18 cellular contexts compared by ENCODE assay signal in genomic region chr15:98719169-98719515, GRCh38.
A peak's percentile ranks its signal among the peaks of the same experiment; 100 is the strongest.
DNase-seq lines count a peak whose midpoint lies in the region; FAIRE-seq and TF ChIP-seq lines count a peak whose summit lies in the region.
"Had no signal": no experiment of that assay in that cellular context is flagged by ENCODE, and none has a peak within 500 bp of the region (broad histone marks: within the 10 kb centered on the region; RNA-seq: fewer than 3 reads in every experiment).

No MANE protein-coding gene starts in this region.

- no peak for TF ChIP-seq EP300 in H1 (IDR thresholded peaks at IDR 0.05; ENCODE audit: borderline replicate concordance in 1 of 2, low read depth in 2 of 2, low read length in 2 of 2)

- peak overlapping the region in 9 of 11 experiments; percentile 31 to 69 (median 50); a peak in 13 of 22 replicates for H3K9ac ChIP-seq in BLaER1 treated with 17β-estradiol and CSF1 and Interleukin-3, amounts not matched to agents 10 nM and 100 nM
- H3K9ac ChIP-seq in H1 (replicated peaks in 1 of 4; ENCODE audit: extremely low read depth in 1 of 4, low read depth in 3 of 4, low read length in 3 of 4) (no peak overlapping the region), neural progenitor cell (no peak overlapping the region)
- H3K9ac ChIP-seq: KMS-11 had no signal

- no peak for FAIRE-seq in H1 (lab: Jason Lieb, UNC)

- H3K27ac Mint-ChIP-seq in neural progenitor cell, result peak overlapping the region; percentile 67
- H3K27ac Mint-ChIP-seq: activated CD8-positive, alpha-beta T cell treated with anti-CD3 and anti-CD28 coated beads for 36 hours; CD4-positive, CD25-positive, alpha-beta regulatory T cell; stimulated activated memory B cell treated with anti-CD40 and anti-IgM and Interleukin-4, amounts not matched to agents 10 μg/mL and 1 μg/mL and 100 μg/mL, for 72 hours had no signal

- no peak for TF ChIP-seq POLR2A in H1 (IDR thresholded peaks at IDR 0.05; ENCODE audit: control extremely low read depth in 1 of 2, low read depth in 2 of 2, low read length in 2 of 2)

- no peaks in the 10 kb centered on the region for H3K9me3 ChIP-seq in BLaER1 treated with 17β-estradiol and CSF1 and Interleukin-3, amounts not matched to agents 10 nM and 100 nM (replicated peaks in 1 of 11)
- no peaks in the 10 kb centered on the region for H3K9me3 ChIP-seq in H1 (ENCODE audit: insufficient read depth in 2 of 2, low read depth in 1 of 2, low read length in 1 of 2)
- H3K9me3 ChIP-seq in neural progenitor cell (ENCODE audit: low read depth), result no peaks in the 10 kb centered on the region

- peaks cover 16% of the 10 kb centered on the region for H3K36me3 Mint-ChIP-seq in neural progenitor cell
- H3K36me3 Mint-ChIP-seq: CD4-positive, CD25-positive, alpha-beta regulatory T cell had no signal

- H3K4ac ChIP-seq in H1 (replicated peaks; ENCODE audit: insufficient read length, low read depth, low read length), result no peak overlapping the region

- no peak overlapping the region for H4K91ac ChIP-seq in H1 (replicated peaks; ENCODE audit: insufficient read length, low read length)

- no peak overlapping the region for H3K18ac ChIP-seq in H1 (ENCODE audit: extremely low read depth, low read length)

- H4K8ac ChIP-seq in H1 (ENCODE audit: extremely low read depth, insufficient read depth, low read length), result no peak overlapping the region

- H3K27ac ChIP-seq in BLaER1 treated with 17β-estradiol and CSF1 and Interleukin-3, amounts not matched to agents 10 nM and 100 nM, result peak overlapping the region in 10 of 11 experiments; percentile 3 to 71 (median 64); a peak in 19 of 22 replicates
- no peak overlapping the region for H3K27ac ChIP-seq in H1 (ENCODE audit: low read depth, low read length)
- H3K27ac ChIP-seq in neural progenitor cell, result no peak overlapping the region
- H3K27ac ChIP-seq: KMS-11 had no signal

- peaks cover 84 to 100% (median 95%) of the 10 kb centered on the region in 10 experiments for H3K4me1 ChIP-seq in BLaER1 treated with 17β-estradiol and CSF1 and Interleukin-3, amounts not matched to agents 10 nM and 100 nM
- H3K4me1 ChIP-seq in H1 (replicated peaks in 1 of 4; ENCODE audit: control insufficient read depth in 3 of 4, insufficient read depth in 4 of 4, low read length in 3 of 4) (peaks cover 6 to 45% (median 37%) of the 10 kb centered on the region in 4 experiments), neural progenitor cell (peaks cover 40% of the 10 kb centered on the region)

- no peak overlapping the region for H2BK120ac ChIP-seq in H1 (replicated peaks; ENCODE audit: low read depth, low read length)

- no peak overlapping the region for H2BK15ac ChIP-seq in H1 (ENCODE audit: low read length)

- CTCF ChIA-PET in H1 (lab: Charles Lee; ENCODE audit: partially characterized antibody), result interaction anchor here (0.6 to 1.6 kb wide), 11 partner anchors 9 to 167 kb away, joined by 3 to 5 read pairs (median 3); no protein-coding TSS in a partner anchor

- H3F3A ChIP-seq in neural progenitor cell (ENCODE audit: low read depth), result no peaks in the 10 kb centered on the region

- H3K4me1 Mint-ChIP-seq in neural progenitor cell, result peaks cover 52% of the 10 kb centered on the region

- TF ChIP-seq RAD21 in H1 (IDR thresholded peaks at IDR 0.05 in 1 of 2, conservative IDR thresholded peaks at IDR 0.05 in 1 of 2; ENCODE audit: low read depth in 2 of 2, low read length in 2 of 2), result no peak

- H3K4me3 Mint-ChIP-seq in neural progenitor cell, result no peak overlapping the region
- H3K4me3 Mint-ChIP-seq: activated CD8-positive, alpha-beta T cell treated with anti-CD3 and anti-CD28 coated beads for 36 hours; central memory CD8-positive, alpha-beta T cell; stimulated activated memory B cell treated with anti-CD40 and anti-IgM and Interleukin-4, amounts not matched to agents 10 μg/mL and 1 μg/mL and 100 μg/mL, for 72 hours had no signal

- H3K36me3 ChIP-seq in BLaER1 treated with 17β-estradiol and CSF1 and Interleukin-3, amounts not matched to agents 10 nM and 100 nM, result peaks cover 0 to 11% (median under 1%) of the 10 kb centered on the region in 11 experiments; a peak in 7 of 22 replicates
- H3K36me3 ChIP-seq in H1 (ENCODE audit: control insufficient read depth in 2 of 4, insufficient read depth in 4 of 4, low read length in 3 of 4), result no peaks in the 10 kb centered on the region
- no peaks in the 10 kb centered on the region for H3K36me3 ChIP-seq in neural progenitor cell

- H3K4me3 ChIP-seq in BLaER1 treated with 17β-estradiol and CSF1 and Interleukin-3, amounts not matched to agents 10 nM and 100 nM, result peak overlapping the region in 5 of 10 experiments; percentile 41 to 55 (median 43); a peak in 7 of 20 replicates
- H3K4me3 ChIP-seq in H1 (ENCODE audit: extremely low read depth in 1 of 4, insufficient read depth in 2 of 4, low read depth in 3 of 4, low read length in 4 of 4) (no peak overlapping the region), neural progenitor cell (no peak overlapping the region)

- TF ChIP-seq CTCF in H1 (IDR thresholded peaks at IDR 0.05; ENCODE audit: control extremely low read depth in 1 of 3, insufficient read depth in 1 of 3, low read depth in 1 of 3, low read length in 3 of 3) (no peak), neural progenitor cell (IDR thresholded peaks at IDR 0.05) (no peak)

- H3K4me2 ChIP-seq in BLaER1 treated with 17β-estradiol and CSF1 and Interleukin-3, amounts not matched to agents 10 nM and 100 nM, result peak overlapping the region; percentile 80 to 97 (median 90)
- H3K4me2 ChIP-seq in H1 (ENCODE audit: insufficient read depth in 1 of 2, low read depth in 2 of 2, low read length in 2 of 2), result peak overlapping the region in 1 of 2 experiments; percentile 53; a peak in 2 of 4 replicates
- no peak overlapping the region for H3K4me2 ChIP-seq in neural progenitor cell
- H3K4me2 ChIP-seq: KMS-11 had no signal

- H3K27me3 Mint-ChIP-seq in neural progenitor cell (ENCODE audit: insufficient read depth, low read depth), result no peaks in the 10 kb centered on the region
- H3K27me3 Mint-ChIP-seq: activated CD8-positive, alpha-beta T cell treated with anti-CD3 and anti-CD28 coated beads for 36 hours; CD4-positive, CD25-positive, alpha-beta regulatory T cell; stimulated activated memory B cell treated with anti-CD40 and anti-IgM and Interleukin-4, amounts not matched to agents 10 μg/mL and 1 μg/mL and 100 μg/mL, for 72 hours had no signal

- H2AFZ ChIP-seq in H1 (ENCODE audit: low read length) (no peak overlapping the region), neural progenitor cell (replicated peaks) (no peak overlapping the region)

- no peaks in the 10 kb centered on the region for H3K27me3 ChIP-seq in BLaER1 treated with 17β-estradiol and CSF1 and Interleukin-3, amounts not matched to agents 10 nM and 100 nM
- H3K27me3 ChIP-seq in H1 (replicated peaks in 1 of 4; ENCODE audit: control insufficient read depth in 3 of 4, extremely low read depth in 1 of 4, insufficient read depth in 3 of 4, low read length in 3 of 4) (no peaks in the 10 kb centered on the region), neural progenitor cell (no peaks in the 10 kb centered on the region)

- H3K14ac ChIP-seq in H1 (ENCODE audit: insufficient read length), result no peak overlapping the region

- H3K23ac ChIP-seq in H1 (ENCODE audit: insufficient read length), result no peak overlapping the region

- H2AK5ac ChIP-seq in H1 (ENCODE audit: low read depth, low read length), result peak overlapping the region; percentile 79; the same call in 1 of the 2 replicates

- no peak overlapping the region for H4K5ac ChIP-seq in H1 (ENCODE audit: insufficient read length, low read depth, low read length)

- H3K79me2 ChIP-seq in H1 (ENCODE audit: control insufficient read depth in 1 of 2, insufficient read depth in 2 of 2, low read length in 2 of 2) (peaks cover 62 to 100% of the 10 kb centered on the region in 2 experiments), neural progenitor cell (ENCODE audit: low read depth) (peaks cover 100% of the 10 kb centered on the region)

- H4K20me1 ChIP-seq in BLaER1 treated with 17β-estradiol and CSF1 and Interleukin-3, amounts not matched to agents 10 nM and 100 nM, result peaks cover 91 to 100% (median 100%) of the 10 kb centered on the region in 11 experiments
- H4K20me1 ChIP-seq in H1 (replicated peaks in 1 of 2; ENCODE audit: control insufficient read depth in 1 of 2, insufficient read depth in 2 of 2, low read length in 2 of 2) (peaks cover 21 to 31% of the 10 kb centered on the region in 2 experiments), neural progenitor cell (ENCODE audit: low read depth) (peaks cover 99% of the 10 kb centered on the region)

- H2BK5ac ChIP-seq in H1 (ENCODE audit: low read depth, low read length), result no peak overlapping the region; the same call in 1 of the 2 replicates

- POLR2A ChIA-PET in H1 (lab: Charles Lee; ENCODE audit: partially characterized antibody), result interaction anchor here (0.5 to 1.4 kb wide), 2 partner anchors 10 to 41 kb away, joined by 3 read pairs; no protein-coding TSS in a partner anchor

- WGBS in H1 (ENCODE audit: extremely low coverage in 1 of 2, insufficient coverage in 1 of 2, insufficient read length in 1 of 2, insufficient replicate concordance in 2 of 2, low coverage in 1 of 2, low lambda C conversion rate in 2 of 2, missing lambda C conversion rate in 1 of 2), 2 experiments, result 79% methylated on average over 1 of the region's 1 CpG; no CpG with 5 or more reads in 1 of the 2 experiments

- no peak overlapping the region for H2BK12ac ChIP-seq in H1 (ENCODE audit: low read depth, low read length)

- H2BK20ac ChIP-seq in H1 (ENCODE audit: low read length), result no peak overlapping the region; the same call in 1 of the 2 replicates

- H3K9me3 Mint-ChIP-seq in neural progenitor cell, result peaks cover 12% of the 10 kb centered on the region
- H3K9me3 Mint-ChIP-seq: activated CD8-positive, alpha-beta T cell treated with anti-CD3 and anti-CD28 coated beads for 36 hours; CD4-positive, CD25-positive, alpha-beta regulatory T cell; central memory CD8-positive, alpha-beta T cell; stimulated activated memory B cell treated with anti-CD40 and anti-IgM and Interleukin-4, amounts not matched to agents 10 μg/mL and 1 μg/mL and 100 μg/mL, for 72 hours had no signal

- peaks cover 26% of the 10 kb centered on the region for H3K79me1 ChIP-seq in H1 (ENCODE audit: low read depth, low read length)

- H3K56ac ChIP-seq in H1 (replicated peaks; ENCODE audit: insufficient read length, low read depth, low read length), result no peak overlapping the region

- DNase-seq in LHCN-M2 (ENCODE audit: low read depth), result peak; percentile 30
- no peak for DNase-seq in H1 (ENCODE audit: low read depth in 1 of 2, low spot score in 2 of 2)
- no peak for DNase-seq in neural progenitor cell (ENCODE audit: low spot score)
- no peak for DNase-seq in SHP77 (lab: John Stamatoyannopoulos, UW)
- no peak for DNase-seq in activated T-cell treated with anti-CD3 and anti-CD28 coated beads, Interleukin-2, amount 50 U/mL, for 1 hour
- DNase-seq in GF-D8 (lab: John Stamatoyannopoulos, UW), result no peak
- DNase-seq in ureter (ENCODE audit: low spot score), result no peak
- DNase-seq: activated CD8-positive, alpha-beta T cell treated with anti-CD3 and anti-CD28 coated beads for 36 hours; activated effector memory CD4-positive, alpha-beta T cell treated with Interleukin-2 at 50 U/mL for 16 hours; CD4-positive, CD25-positive, alpha-beta regulatory T cell; GDM1; GOT3; NCI-H187; stimulated activated CD4-positive, alpha-beta T cell treated with anti-CD3 and anti-CD28 coated beads, Interleukin-4, amount 100 ng/mL, for 24 hours had no signal

- peaks cover 2% of the 10 kb centered on the region; the same call in 1 of the 2 replicates for H3K23me2 ChIP-seq in H1 (ENCODE audit: low read depth, low read length)

Comparison
In these comparisons a context has a peak if more than half of its experiments do, and no peak if none do; other contexts are left out.
1. H3K27ac ChIP-seq: peak in BLaER1 treated with 17β-estradiol and CSF1 and Interleukin-3, amounts not matched to agents 10 nM and 100 nM (10 of 11); none in H1 (single experiment) and neural progenitor cell (single experiment).
2. H3K9ac ChIP-seq: peak in BLaER1 treated with 17β-estradiol and CSF1 and Interleukin-3, amounts not matched to agents 10 nM and 100 nM (9 of 11); none in H1 (0 of 4) and neural progenitor cell (single experiment).